ENCODE assay signal across 7 cellular contexts in genomic region chr1:112509005-112509659, GRCh38. TPM values are rescaled to one million over a fixed set of nuclear protein-coding genes. Genes with fewer than 3 reads are reported as not detected.
DNase-seq lines count a peak whose midpoint lies in the region; ATAC-seq and TF ChIP-seq lines count a peak whose summit lies in the region.

No MANE protein-coding gene starts in this region.

- TF ChIP-seq RAD21 in neural cell (conservative IDR thresholded peaks at IDR 0.05): no peak

- H3K27me3 ChIP-seq in HAP-1 (ENCODE audit: low read depth) (no peaks in the 10 kb centered on the region), neural cell (ENCODE audit: insufficient read depth, low read depth, low read length) (peaks cover 55% of the 10 kb centered on the region)

- H3K9ac ChIP-seq in neural cell (ENCODE audit: low read length): peak overlapping the region; percentile 7

- H3K4me1 Mint-ChIP-seq in activated B cell treated with CpG ODN at 0.5 μM for 24 hours: peaks cover 38% of the 10 kb centered on the region

- in situ Hi-C loops in HAP-1 (cut with MboI; ENCODE audit: low sequenced_read_pairs): no loop called here

- H3K4me3 Mint-ChIP-seq in activated B cell treated with CpG ODN at 0.5 μM for 24 hours: peak overlapping the region; percentile 56

- no peak for TF ChIP-seq EP300 in neural cell (conservative IDR thresholded peaks at IDR 0.05; ENCODE audit: poor library complexity, severe bottlenecking)

- no peaks in the 10 kb centered on the region for H3K36me3 Mint-ChIP-seq in activated B cell treated with CpG ODN at 0.5 μM for 24 hours (ENCODE audit: low read depth)

- H3K27ac Mint-ChIP-seq in activated B cell treated with CpG ODN at 0.5 μM for 24 hours: no peak overlapping the region

- H3K9me3 Mint-ChIP-seq in activated B cell treated with CpG ODN at 0.5 μM for 24 hours: no peaks in the 10 kb centered on the region

- ATAC-seq in activated B cell treated with CpG ODN at 0.5 μM for 24 hours (ENCODE audit: low read depth) (peak; percentile 53), HG03520 (IDR thresholded peaks at IDR 0.05; ENCODE audit: unreplicated experiment) (no peak)

- CTCF ChIA-PET in activated B cell treated with CpG ODN at 0.5 μM for 24 hours (lab: Charles Lee): no interaction called here

- intact Hi-C loops in activated B cell treated with CpG ODN at 0.5 μM for 24 hours (cut with micrococcal nuclease): loop anchor here (10.0 kb wide), 1 partner anchor 166 kb away; the partner anchor contains the start of gene MOV10

- H3K27me3 Mint-ChIP-seq in activated B cell treated with CpG ODN at 0.5 μM for 24 hours: peaks cover 5% of the 10 kb centered on the region

- no peaks in the 10 kb centered on the region for H3K4me1 ChIP-seq in HAP-1

- POLR2A ChIA-PET in activated B cell treated with CpG ODN at 0.5 μM for 24 hours (lab: Charles Lee): interaction anchor here (1.2 to 1.7 kb wide), 2 partner anchors 43 to 110 kb away, joined by 6 read pairs; partner anchors contain the start of genes CAPZA1 and ST7L

- DNase-seq in HAP-1 (ENCODE audit: low spot score in 2 of 2) (no peak), activated B cell treated with CpG ODN at 0.5 μM for 24 hours (peak; percentile 41), epithelial cell of proximal tubule (ENCODE audit: low read depth) (no peak), LoVo (ENCODE audit: low spot score) (no peak), NCI-H1092 (lab: John Stamatoyannopoulos, UW) (no peak)

- no peaks in the 10 kb centered on the region for H4K20me1 ChIP-seq in neural cell (ENCODE audit: insufficient read depth)

- no peaks in the 10 kb centered on the region for H3K79me2 ChIP-seq in neural cell (replicated peaks; ENCODE audit: insufficient read depth, low read length)

- H3K4me3 ChIP-seq in HAP-1: peak overlapping the region; percentile 42
- peak overlapping the region; percentile 59 for H3K4me3 ChIP-seq in epithelial cell of proximal tubule (ENCODE audit: low read depth, low read length)
- H3K4me3 ChIP-seq in neural cell (ENCODE audit: low read length): peak overlapping the region; percentile 76

- no peak for TF ChIP-seq CTCF in activated B cell treated with CpG ODN at 0.5 μM for 24 hours (IDR thresholded peaks at IDR 0.05)
- TF ChIP-seq CTCF in epithelial cell of proximal tubule (conservative IDR thresholded peaks at IDR 0.05; ENCODE audit: low read depth, low read length): no peak
- TF ChIP-seq CTCF in neural cell (IDR thresholded peaks at IDR 0.05; ENCODE audit: poor library complexity, severe bottlenecking): no peak

- H3F3A ChIP-seq in neural cell (ENCODE audit: insufficient read depth, low read length, poor library complexity, severe bottlenecking): no peaks in the 10 kb centered on the region

- H3K36me3 ChIP-seq in HAP-1 (replicated peaks) (no peaks in the 10 kb centered on the region), neural cell (ENCODE audit: insufficient read depth, low read length) (no peaks in the 10 kb centered on the region)

- no peak overlapping the region for H2AFZ ChIP-seq in neural cell (ENCODE audit: low read depth, low read length)

- no peaks in the 10 kb centered on the region for H3K9me2 ChIP-seq in neural cell (ENCODE audit: insufficient read depth, low read length)

- no peak overlapping the region for H3K27ac ChIP-seq in neural cell (ENCODE audit: low read length)

- H3K9me3 ChIP-seq in HAP-1: no peaks in the 10 kb centered on the region
- no peaks in the 10 kb centered on the region for H3K9me3 ChIP-seq in neural cell (ENCODE audit: low read length)

- no peak overlapping the region for H3K4me2 ChIP-seq in neural cell (ENCODE audit: low read length)

TF ChIP-seq in neural cell, 6 proteins besides CTCF, POLR2A, EP300 and RAD21:
- TF ChIP-seq POLR2AphosphoS5 (IDR thresholded peaks at IDR 0.05) (no peak), EZH2 (IDR thresholded peaks at IDR 0.05; ENCODE audit: borderline replicate concordance, insufficient read depth, low read length, poor library complexity, severe bottlenecking) (no peak), MXI1 (conservative IDR thresholded peaks at IDR 0.05; ENCODE audit: poor library complexity, severe bottlenecking) (no peak), SMC3 (conservative IDR thresholded peaks at IDR 0.05; ENCODE audit: poor library complexity) (no peak), TAF1 (IDR thresholded peaks at IDR 0.05; ENCODE audit: low read depth) (no peak), REST (IDR thresholded peaks at IDR 0.05; ENCODE audit: borderline replicate concordance) (no peak)

RNA-seq across cellular contexts. Expression of gene WNT2B, which starts 0.4 kb away (rescaled TPM):
- total RNA-seq in activated B cell treated with CpG ODN at 0.5 μM for 24 hours (1.0 and 1.4 TPM in 2 replicates), epithelial cell of proximal tubule (0.80 and 4.8 TPM in 2 replicates)
- polyA plus RNA-seq in neural cell: 3.1 and 4.7 TPM in 2 replicates
- polyA minus RNA-seq in neural cell: 3.7 and 6.8 TPM in 2 replicates
